17 cellular contexts compared by ENCODE assay signal in the genomic region with DNA sequence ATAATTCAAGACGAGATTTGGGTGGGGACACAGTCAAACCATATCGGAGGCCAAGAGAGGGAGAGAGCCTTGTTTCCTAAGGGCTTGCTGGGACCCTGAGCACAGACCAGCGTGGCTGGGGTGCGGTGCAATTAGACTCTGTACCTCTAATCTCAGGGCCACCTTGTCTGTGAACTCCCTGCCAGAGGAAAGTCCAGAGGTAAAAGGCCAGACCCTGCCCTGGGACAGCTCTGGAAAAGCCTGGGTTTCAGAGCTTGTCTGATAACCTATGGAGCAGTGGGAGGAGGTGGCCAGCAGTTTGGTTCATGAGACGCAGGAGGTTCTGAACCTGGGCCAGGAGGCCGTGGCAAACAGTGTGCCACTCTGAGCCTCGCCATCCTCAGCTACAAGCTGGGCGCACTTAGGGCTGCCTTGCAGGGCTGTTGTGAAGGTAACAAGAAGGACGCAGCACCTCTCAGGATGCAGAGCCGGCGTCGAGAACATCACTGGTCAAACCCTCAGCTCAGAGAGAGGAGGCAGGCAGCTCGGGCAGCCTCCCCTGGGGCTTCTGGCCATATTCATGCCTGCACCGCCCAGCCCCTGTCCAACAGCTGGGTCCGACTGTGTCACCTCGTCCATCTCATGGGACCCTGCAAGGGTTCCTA.
"Had no signal": no experiment of that assay in that cellular context is flagged by ENCODE, and none has a peak within 500 bp of the region (broad histone marks: within the 10 kb centered on the region; RNA-seq: fewer than 3 reads in every experiment).

No MANE protein-coding gene starts in this region.

- DNase-seq: activated CD4-positive, alpha-beta memory T cell treated with anti-CD3 and anti-CD28 coated beads, Interleukin-2, amount 10 ng/mL, durations not matched to agents 7 days and 5 days; activated CD4-positive, alpha-beta T cell treated with anti-CD3 and anti-CD28 coated beads for 4 hours; activated CD8-positive, alpha-beta memory T cell treated with anti-CD3 and anti-CD28 coated beads, Interleukin-2, amount 10 ng/mL, durations not matched to agents 7 days and 5 days; activated naive CD4-positive, alpha-beta T cell treated with Interleukin-2 at 50 U/mL for 16 hours; activated naive CD8-positive, alpha-beta T cell treated with anti-CD3 and anti-CD28 coated beads, Interleukin-2, amount 10 ng/mL, durations not matched to agents 7 days and 5 days; activated T-cell treated with anti-CD3 and anti-CD28 coated beads, Interleukin-2, amount 50 U/mL, for 1 hour; caudate nucleus; head of caudate nucleus; left ventricle myocardium superior; natural killer cell; nucleus accumbens; retina; stimulated activated CD4-positive, alpha-beta T cell treated with anti-CD3 and anti-CD28 coated beads, Interleukin-2, amount 100 ng/mL, for 24 hours; stimulated activated naive CD8-positive, alpha-beta T cell treated with anti-CD3 and anti-CD28 coated beads, Interleukin-15, Interleukin-2, amounts not matched to agents 100 U/mL and 50 U/mL, for 24 hours; trophoblast cell had no signal

- H3K9me3 ChIP-seq: suprapubic skin, vagina had no signal

- ATAC-seq: activated CD8-positive, alpha-beta memory T cell treated with anti-CD3 and anti-CD28 coated beads, Interleukin-2, amount 10 ng/mL, durations not matched to agents 7 days and 5 days; left ventricle myocardium superior; natural killer cell; stimulated activated naive CD8-positive, alpha-beta T cell treated with anti-CD3 and anti-CD28 coated beads, Interleukin-15, Interleukin-2, amounts not matched to agents 100 U/mL and 50 U/mL, for 24 hours had no signal

- H3K36me3 ChIP-seq: suprapubic skin, vagina had no signal

- H3K4me3 ChIP-seq: suprapubic skin, vagina had no signal

- H3K27me3 ChIP-seq: suprapubic skin, vagina had no signal

- H3K27ac ChIP-seq: suprapubic skin, vagina had no signal
